2 cellular contexts compared by ENCODE assay signal in the genomic region with DNA sequence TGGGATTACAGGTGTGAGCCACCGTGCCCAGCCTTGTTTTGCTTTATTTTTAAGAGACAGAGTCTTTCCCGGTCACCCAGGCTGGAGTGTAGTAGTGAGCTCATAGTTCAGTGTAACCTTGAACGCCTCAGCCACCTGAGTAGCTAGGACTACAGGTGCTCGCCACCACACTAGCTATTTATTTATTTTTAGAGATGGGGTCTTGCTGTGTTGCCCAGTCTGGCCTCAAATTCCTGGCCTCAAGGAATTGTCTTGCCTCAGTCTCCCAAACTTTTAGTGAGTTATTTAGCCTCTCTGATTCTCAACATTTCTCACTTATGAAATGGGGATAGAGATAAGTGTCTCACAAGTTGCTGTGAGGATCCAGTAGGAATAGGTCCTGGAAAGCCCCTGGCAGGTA.
A peak's percentile ranks its signal among the peaks of the same experiment; 100 is the strongest.
TF ChIP-seq lines count a peak whose summit lies in the region.

No MANE protein-coding gene starts in this region.

TF ChIP-seq in HepG2, 621 proteins besides CTCF, POLR2A, EP300 and RAD21:
- TF ChIP-seq, protein P1, sequence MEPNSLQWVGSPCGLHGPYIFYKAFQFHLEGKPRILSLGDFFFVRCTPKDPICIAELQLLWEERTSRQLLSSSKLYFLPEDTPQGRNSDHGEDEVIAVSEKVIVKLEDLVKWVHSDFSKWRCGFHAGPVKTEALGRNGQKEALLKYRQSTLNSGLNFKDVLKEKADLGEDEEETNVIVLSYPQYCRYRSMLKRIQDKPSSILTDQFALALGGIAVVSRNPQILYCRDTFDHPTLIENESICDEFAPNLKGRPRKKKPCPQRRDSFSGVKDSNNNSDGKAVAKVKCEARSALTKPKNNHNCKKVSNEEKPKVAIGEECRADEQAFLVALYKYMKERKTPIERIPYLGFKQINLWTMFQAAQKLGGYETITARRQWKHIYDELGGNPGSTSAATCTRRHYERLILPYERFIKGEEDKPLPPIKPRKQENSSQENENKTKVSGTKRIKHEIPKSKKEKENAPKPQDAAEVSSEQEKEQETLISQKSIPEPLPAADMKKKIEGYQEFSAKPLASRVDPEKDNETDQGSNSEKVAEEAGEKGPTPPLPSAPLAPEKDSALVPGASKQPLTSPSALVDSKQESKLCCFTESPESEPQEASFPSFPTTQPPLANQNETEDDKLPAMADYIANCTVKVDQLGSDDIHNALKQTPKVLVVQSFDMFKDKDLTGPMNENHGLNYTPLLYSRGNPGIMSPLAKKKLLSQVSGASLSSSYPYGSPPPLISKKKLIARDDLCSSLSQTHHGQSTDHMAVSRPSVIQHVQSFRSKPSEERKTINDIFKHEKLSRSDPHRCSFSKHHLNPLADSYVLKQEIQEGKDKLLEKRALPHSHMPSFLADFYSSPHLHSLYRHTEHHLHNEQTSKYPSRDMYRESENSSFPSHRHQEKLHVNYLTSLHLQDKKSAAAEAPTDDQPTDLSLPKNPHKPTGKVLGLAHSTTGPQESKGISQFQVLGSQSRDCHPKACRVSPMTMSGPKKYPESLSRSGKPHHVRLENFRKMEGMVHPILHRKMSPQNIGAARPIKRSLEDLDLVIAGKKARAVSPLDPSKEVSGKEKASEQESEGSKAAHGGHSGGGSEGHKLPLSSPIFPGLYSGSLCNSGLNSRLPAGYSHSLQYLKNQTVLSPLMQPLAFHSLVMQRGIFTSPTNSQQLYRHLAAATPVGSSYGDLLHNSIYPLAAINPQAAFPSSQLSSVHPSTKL (CRISPR knock-in tag; IDR thresholded peaks at IDR 0.05): no peak
- peak; percentile 72 for TF ChIP-seq ZNF121 (CRISPR knock-in tag; IDR thresholded peaks at IDR 0.05)

TF ChIP-seq in K562, 482 proteins besides CTCF, POLR2A, EP300 and RAD21:
- TF ChIP-seq ZNF121 (CRISPR knock-in tag; conservative IDR thresholded peaks at IDR 0.05): peak; percentile 66; the same call in 1 of the 2 replicates
- TF ChIP-seq RBM25 (IDR thresholded peaks at IDR 0.05; ENCODE audit: low read depth, low read length, severe bottlenecking): peak; percentile 7
- TF ChIP-seq, protein P2, sequence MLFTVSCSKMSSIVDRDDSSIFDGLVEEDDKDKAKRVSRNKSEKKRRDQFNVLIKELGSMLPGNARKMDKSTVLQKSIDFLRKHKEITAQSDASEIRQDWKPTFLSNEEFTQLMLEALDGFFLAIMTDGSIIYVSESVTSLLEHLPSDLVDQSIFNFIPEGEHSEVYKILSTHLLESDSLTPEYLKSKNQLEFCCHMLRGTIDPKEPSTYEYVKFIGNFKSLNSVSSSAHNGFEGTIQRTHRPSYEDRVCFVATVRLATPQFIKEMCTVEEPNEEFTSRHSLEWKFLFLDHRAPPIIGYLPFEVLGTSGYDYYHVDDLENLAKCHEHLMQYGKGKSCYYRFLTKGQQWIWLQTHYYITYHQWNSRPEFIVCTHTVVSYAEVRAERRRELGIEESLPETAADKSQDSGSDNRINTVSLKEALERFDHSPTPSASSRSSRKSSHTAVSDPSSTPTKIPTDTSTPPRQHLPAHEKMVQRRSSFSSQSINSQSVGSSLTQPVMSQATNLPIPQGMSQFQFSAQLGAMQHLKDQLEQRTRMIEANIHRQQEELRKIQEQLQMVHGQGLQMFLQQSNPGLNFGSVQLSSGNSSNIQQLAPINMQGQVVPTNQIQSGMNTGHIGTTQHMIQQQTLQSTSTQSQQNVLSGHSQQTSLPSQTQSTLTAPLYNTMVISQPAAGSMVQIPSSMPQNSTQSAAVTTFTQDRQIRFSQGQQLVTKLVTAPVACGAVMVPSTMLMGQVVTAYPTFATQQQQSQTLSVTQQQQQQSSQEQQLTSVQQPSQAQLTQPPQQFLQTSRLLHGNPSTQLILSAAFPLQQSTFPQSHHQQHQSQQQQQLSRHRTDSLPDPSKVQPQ (CRISPR knock-in tag; IDR thresholded peaks at IDR 0.05; ENCODE audit: borderline replicate concordance): no peak
